In the genomic region with DNA sequence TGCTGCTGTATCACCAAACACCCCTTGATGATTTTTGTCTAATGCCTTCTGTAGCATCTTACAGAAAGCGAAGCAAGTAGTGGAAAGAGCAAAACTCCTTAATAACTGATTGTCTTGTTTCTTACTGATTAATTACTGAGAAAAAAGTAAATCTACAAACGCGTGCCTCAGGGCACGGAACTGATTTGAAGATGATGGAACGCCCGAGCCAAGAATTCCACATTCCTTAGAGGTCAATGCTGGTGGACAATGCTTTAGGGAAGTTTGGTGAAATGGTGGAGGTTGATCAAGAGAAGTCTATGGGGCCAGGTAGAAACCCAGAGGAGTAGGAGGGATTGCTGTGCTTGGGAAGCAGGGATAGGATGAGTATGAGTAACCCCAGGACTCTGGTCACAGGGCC, we compare ENCODE assay signal across 27 cellular contexts.
"Had no signal": no experiment of that assay in that cellular context is flagged by ENCODE, and none has a peak within 500 bp of the region (broad histone marks: within the 10 kb centered on the region; RNA-seq: fewer than 3 reads in every experiment).

No MANE protein-coding gene starts in this region.

- H3K9me3 Mint-ChIP-seq: activated CD4-positive, alpha-beta memory T cell treated with anti-CD3 and anti-CD28 coated beads for 36 hours; activated CD4-positive, alpha-beta T cell treated with anti-CD3 and anti-CD28 coated beads, Interleukin-2, amount 10 ng/mL, durations not matched to agents 24 days and 14 days; activated T-helper 1 cell treated with anti-CD3 and anti-CD28 coated beads, Interleukin-12 subunit alpha, Interleukin-12 subunit beta, Interleukin-2, Interleukin-4 antibody, amounts not matched to agents 30 ng/mL and 10 ng/mL and 1 ng/mL, durations not matched to agents 14 hours and 24 hours and 36 hours; endodermal cell; immature natural killer cell; natural killer cell; stimulated activated naive B cell treated with anti-CD40 and anti-IgM and Interleukin-4, amounts not matched to agents 10 μg/mL and 1 μg/mL and 100 μg/mL, for 72 hours had no signal

- H3K27me3 ChIP-seq: tibial nerve, vagina had no signal

- H3K27ac Mint-ChIP-seq: activated CD4-positive, alpha-beta memory T cell treated with anti-CD3 and anti-CD28 coated beads for 36 hours; activated CD4-positive, alpha-beta T cell treated with anti-CD3 and anti-CD28 coated beads, Interleukin-2, amount 10 ng/mL, durations not matched to agents 24 days and 14 days; activated T-helper 1 cell treated with anti-CD3 and anti-CD28 coated beads, Interleukin-12 subunit alpha, Interleukin-12 subunit beta, Interleukin-2, Interleukin-4 antibody, amounts not matched to agents 30 ng/mL and 10 ng/mL and 1 ng/mL, durations not matched to agents 14 hours and 24 hours and 36 hours; endodermal cell; immature natural killer cell; natural killer cell; stimulated activated naive B cell treated with anti-CD40 and anti-IgM and Interleukin-4, amounts not matched to agents 10 μg/mL and 1 μg/mL and 100 μg/mL, for 72 hours had no signal

- H3K4me1 ChIP-seq: vagina had no signal

- DNase-seq: activated CD4-positive, alpha-beta memory T cell treated with anti-CD3 and anti-CD28 coated beads for 36 hours; activated CD4-positive, alpha-beta T cell treated with anti-CD3 and anti-CD28 coated beads, Interleukin-2, amount 10 ng/mL, durations not matched to agents 24 days and 14 days; activated CD8-positive, alpha-beta memory T cell treated with anti-CD3 and anti-CD28 coated beads, Interleukin-2, amount 50 U/mL, for 4 hours; activated gamma-delta T cell treated with Interleukin-2 at 50 U/mL for 16 hours; activated naive CD4-positive, alpha-beta T cell treated with anti-CD3 and anti-CD28 coated beads, Interleukin-2, amount 50 U/mL, for 16 hours; activated T-cell treated with anti-CD3 and anti-CD28 coated beads, Interleukin-2, amount 50 U/mL, for 1 hour; amniotic stem cell; caudate nucleus; cortex of kidney; endodermal cell; head of caudate nucleus; hippocampal formation; immature natural killer cell; kidney; left colon; mammary epithelial cell; natural killer cell; retina; stimulated activated CD4-positive, alpha-beta T cell treated with anti-CD3 and anti-CD28 coated beads, Interleukin-15, amount 100 ng/mL, for 24 hours; stimulated activated CD4-positive, alpha-beta T cell treated with anti-CD3 and anti-CD28 coated beads, Interleukin-2, amount 100 ng/mL, for 24 hours; stimulated activated naive B cell treated with anti-CD40 and anti-IgM and Interleukin-4, amounts not matched to agents 10 μg/mL and 1 μg/mL and 100 μg/mL, for 72 hours had no signal

- H3K4me3 Mint-ChIP-seq: activated CD4-positive, alpha-beta memory T cell treated with anti-CD3 and anti-CD28 coated beads for 36 hours; activated CD4-positive, alpha-beta T cell treated with anti-CD3 and anti-CD28 coated beads, Interleukin-2, amount 10 ng/mL, durations not matched to agents 24 days and 14 days; activated T-helper 1 cell treated with anti-CD3 and anti-CD28 coated beads, Interleukin-12 subunit alpha, Interleukin-12 subunit beta, Interleukin-2, Interleukin-4 antibody, amounts not matched to agents 30 ng/mL and 10 ng/mL and 1 ng/mL, durations not matched to agents 14 hours and 24 hours and 36 hours; endodermal cell; immature natural killer cell; natural killer cell; stimulated activated naive B cell treated with anti-CD40 and anti-IgM and Interleukin-4, amounts not matched to agents 10 μg/mL and 1 μg/mL and 100 μg/mL, for 72 hours had no signal

- ATAC-seq: activated CD4-positive, CD25-positive, alpha-beta regulatory T cell treated with anti-CD3 and anti-CD28 coated beads, Interleukin-2, amount 50 U/mL, for 24 hours; left colon; natural killer cell; stimulated activated naive B cell treated with anti-CD40 and anti-IgM and Interleukin-4, amounts not matched to agents 10 μg/mL and 1 μg/mL and 100 μg/mL, for 72 hours had no signal

- H3K4me1 Mint-ChIP-seq: endodermal cell had no signal

- H3K36me3 Mint-ChIP-seq: activated CD4-positive, alpha-beta memory T cell treated with anti-CD3 and anti-CD28 coated beads for 36 hours; immature natural killer cell; natural killer cell; stimulated activated naive B cell treated with anti-CD40 and anti-IgM and Interleukin-4, amounts not matched to agents 10 μg/mL and 1 μg/mL and 100 μg/mL, for 72 hours had no signal

- H3K4me3 ChIP-seq: tibial nerve, vagina had no signal

- H3K9me3 ChIP-seq: tibial nerve, vagina had no signal

- H3K27ac ChIP-seq: tibial nerve, VCaP had no signal

- FAIRE-seq: kidney, TTC549 had no signal

- H3K36me3 ChIP-seq: tibial nerve, vagina had no signal

- H3K27me3 Mint-ChIP-seq: activated CD4-positive, alpha-beta memory T cell treated with anti-CD3 and anti-CD28 coated beads for 36 hours had no signal
